Comparison of ENCODE assay signal across 34 cellular contexts in genomic region chr12:102800565-102800964, GRCh38.
"Had no signal": no experiment of that assay in that cellular context is flagged by ENCODE, and none has a peak within 500 bp of the region (broad histone marks: within the 10 kb centered on the region; RNA-seq: fewer than 3 reads in every experiment).

No MANE protein-coding gene starts in this region.

- H3K27me3 ChIP-seq: adrenal gland had no signal

- ATAC-seq: activated CD4-positive, CD25-positive, alpha-beta regulatory T cell treated with anti-CD3 and anti-CD28 coated beads, Interleukin-2, amount 50 U/mL, for 24 hours; activated CD8-positive, alpha-beta memory T cell treated with anti-CD3 and anti-CD28 coated beads, Interleukin-2, amount 10 ng/mL, durations not matched to agents 7 days and 5 days; activated CD8-positive, alpha-beta T cell treated with anti-CD3 and anti-CD28 coated beads for 36 hours; activated naive CD8-positive, alpha-beta T cell treated with anti-CD3 and anti-CD28 coated beads, Interleukin-2, amount 50 U/mL, for 24 hours; esophagus mucosa had no signal

- H3K4me3 ChIP-seq: adrenal gland, coronary artery, dorsolateral prefrontal cortex had no signal

- H3K36me3 ChIP-seq: adrenal gland, WERI-Rb-1 had no signal

- DNase-seq: activated B cell treated with CpG ODN at 0.5 μM for 24 hours; activated CD4-positive, alpha-beta T cell treated with anti-CD3 and anti-CD28 coated beads for 48 hours; activated CD4-positive, alpha-beta T cell treated with anti-CD3 and anti-CD28 coated beads, Interleukin-2, amount 50 U/mL, for 1 hour; activated CD4-positive, alpha-beta T cell treated with anti-CD3 and anti-CD28 coated beads, Interleukin-2, amount 50 U/mL, for 48 hours; activated CD8-positive, alpha-beta memory T cell treated with anti-CD3 and anti-CD28 coated beads, Interleukin-2, amount 10 ng/mL, durations not matched to agents 7 days and 5 days; activated CD8-positive, alpha-beta memory T cell treated with anti-CD3 and anti-CD28 coated beads, Interleukin-2, amount 50 U/mL, for 4 hours; activated CD8-positive, alpha-beta T cell treated with anti-CD3 and anti-CD28 coated beads for 36 hours; activated effector memory CD4-positive, alpha-beta T cell treated with anti-CD3 and anti-CD28 coated beads, Interleukin-2, amount 50 U/mL, for 16 hours; activated naive CD4-positive, alpha-beta T cell treated with anti-CD3 and anti-CD28 coated beads for 36 hours; activated naive CD8-positive, alpha-beta T cell treated with anti-CD3 and anti-CD28 coated beads for 36 hours; activated naive CD8-positive, alpha-beta T cell treated with anti-CD3 and anti-CD28 coated beads, Interleukin-2, amount 50 U/mL, for 24 hours; activated T-cell treated with anti-CD3 and anti-CD28 coated beads, Interleukin-2, amount 50 U/mL, for 1 hour; activated T-cell treated with anti-CD3 and anti-CD28 coated beads, Interleukin-2, amount 50 U/mL, for 48 hours; adrenal gland; amygdala; aorta; dorsolateral prefrontal cortex; effector memory CD4-positive, alpha-beta T cell; endodermal cell; foreskin fibroblast; head of caudate nucleus; T-helper 2 cell; WERI-Rb-1 had no signal

- H3K4me3 Mint-ChIP-seq: activated B cell treated with CpG ODN at 0.5 μM for 24 hours; activated CD8-positive, alpha-beta memory T cell treated with anti-CD3 and anti-CD28 coated beads, Interleukin-2, amount 10 ng/mL, durations not matched to agents 7 days and 5 days; activated CD8-positive, alpha-beta T cell treated with anti-CD3 and anti-CD28 coated beads for 36 hours; activated naive CD4-positive, alpha-beta T cell treated with anti-CD3 and anti-CD28 coated beads for 36 hours; activated naive CD4-positive, alpha-beta T cell treated with anti-CD3 and anti-CD28 coated beads, Interleukin-2, amount 50 U/mL, for 24 hours; activated naive CD8-positive, alpha-beta T cell treated with anti-CD3 and anti-CD28 coated beads for 36 hours; activated naive CD8-positive, alpha-beta T cell treated with anti-CD3 and anti-CD28 coated beads, Interleukin-2, amount 50 U/mL, for 24 hours; activated T-helper 1 cell treated with anti-CD3 and anti-CD28 coated beads, Interleukin-12 subunit alpha, Interleukin-12 subunit beta, Interleukin-2, Interleukin-4 antibody, amounts not matched to agents 30 ng/mL and 10 ng/mL and 1 ng/mL, durations not matched to agents 14 hours and 24 hours and 36 hours; brain; central memory CD8-positive, alpha-beta T cell; dendritic cell treated with granulocyte-macrophage colony-stimulating factor and Interleukin-4, amounts not matched to agents 40 ng/mL and 50 ng/mL, for 4 days; endodermal cell had no signal

- H3K27ac ChIP-seq: adrenal gland, coronary artery, dorsolateral prefrontal cortex, WERI-Rb-1 had no signal

- H3K4me1 Mint-ChIP-seq: activated B cell treated with CpG ODN at 0.5 μM for 24 hours; activated CD8-positive, alpha-beta memory T cell treated with anti-CD3 and anti-CD28 coated beads, Interleukin-2, amount 10 ng/mL, durations not matched to agents 7 days and 5 days; activated naive CD4-positive, alpha-beta T cell treated with anti-CD3 and anti-CD28 coated beads, Interleukin-2, amount 50 U/mL, for 24 hours; activated naive CD8-positive, alpha-beta T cell treated with anti-CD3 and anti-CD28 coated beads for 36 hours; activated naive CD8-positive, alpha-beta T cell treated with anti-CD3 and anti-CD28 coated beads, Interleukin-2, amount 50 U/mL, for 24 hours; brain; central memory CD8-positive, alpha-beta T cell; endodermal cell had no signal

- H3K27me3 Mint-ChIP-seq: activated CD8-positive, alpha-beta T cell treated with anti-CD3 and anti-CD28 coated beads for 36 hours; activated naive CD4-positive, alpha-beta T cell treated with anti-CD3 and anti-CD28 coated beads, Interleukin-2, amount 50 U/mL, for 24 hours; activated naive CD8-positive, alpha-beta T cell treated with anti-CD3 and anti-CD28 coated beads, Interleukin-2, amount 50 U/mL, for 24 hours; dendritic cell treated with granulocyte-macrophage colony-stimulating factor and Interleukin-4, amounts not matched to agents 40 ng/mL and 50 ng/mL, for 4 days had no signal

- H3K27ac Mint-ChIP-seq: activated B cell treated with CpG ODN at 0.5 μM for 24 hours; activated CD8-positive, alpha-beta memory T cell treated with anti-CD3 and anti-CD28 coated beads, Interleukin-2, amount 10 ng/mL, durations not matched to agents 7 days and 5 days; activated CD8-positive, alpha-beta T cell treated with anti-CD3 and anti-CD28 coated beads for 36 hours; activated naive CD4-positive, alpha-beta T cell treated with anti-CD3 and anti-CD28 coated beads for 36 hours; activated naive CD4-positive, alpha-beta T cell treated with anti-CD3 and anti-CD28 coated beads, Interleukin-2, amount 50 U/mL, for 24 hours; activated naive CD8-positive, alpha-beta T cell treated with anti-CD3 and anti-CD28 coated beads for 36 hours; activated naive CD8-positive, alpha-beta T cell treated with anti-CD3 and anti-CD28 coated beads, Interleukin-2, amount 50 U/mL, for 24 hours; activated T-helper 1 cell treated with anti-CD3 and anti-CD28 coated beads, Interleukin-12 subunit alpha, Interleukin-12 subunit beta, Interleukin-2, Interleukin-4 antibody, amounts not matched to agents 30 ng/mL and 10 ng/mL and 1 ng/mL, durations not matched to agents 14 hours and 24 hours and 36 hours; activated T-helper 2 cell treated with anti-CD3 and anti-CD28 coated beads, Interferon-gamma antibody, Interleukin-2, Interleukin-4, amounts not matched to agents 10 μg/mL and 5 μg/mL and 100 μg/mL, durations not matched to agents 14 hours and 24 hours and 36 hours; brain; dendritic cell treated with granulocyte-macrophage colony-stimulating factor and Interleukin-4, amounts not matched to agents 40 ng/mL and 50 ng/mL, for 4 days; endodermal cell had no signal

- H3K9me3 ChIP-seq: adrenal gland had no signal

- H3K4me1 ChIP-seq: adrenal gland had no signal

- H3K36me3 Mint-ChIP-seq: activated CD8-positive, alpha-beta memory T cell treated with anti-CD3 and anti-CD28 coated beads, Interleukin-2, amount 10 ng/mL, durations not matched to agents 7 days and 5 days; activated naive CD4-positive, alpha-beta T cell treated with anti-CD3 and anti-CD28 coated beads, Interleukin-2, amount 50 U/mL, for 24 hours; activated naive CD8-positive, alpha-beta T cell treated with anti-CD3 and anti-CD28 coated beads for 36 hours; brain had no signal

- FAIRE-seq: bronchial epithelial cell, frontal cortex had no signal

- H3K9me3 Mint-ChIP-seq: activated B cell treated with CpG ODN at 0.5 μM for 24 hours; activated CD8-positive, alpha-beta T cell treated with anti-CD3 and anti-CD28 coated beads for 36 hours; activated naive CD4-positive, alpha-beta T cell treated with anti-CD3 and anti-CD28 coated beads for 36 hours; activated naive CD4-positive, alpha-beta T cell treated with anti-CD3 and anti-CD28 coated beads, Interleukin-2, amount 50 U/mL, for 24 hours; activated naive CD8-positive, alpha-beta T cell treated with anti-CD3 and anti-CD28 coated beads, Interleukin-2, amount 50 U/mL, for 24 hours; activated T-helper 1 cell treated with anti-CD3 and anti-CD28 coated beads, Interleukin-12 subunit alpha, Interleukin-12 subunit beta, Interleukin-2, Interleukin-4 antibody, amounts not matched to agents 30 ng/mL and 10 ng/mL and 1 ng/mL, durations not matched to agents 14 hours and 24 hours and 36 hours; activated T-helper 2 cell treated with anti-CD3 and anti-CD28 coated beads, Interferon-gamma antibody, Interleukin-2, Interleukin-4, amounts not matched to agents 10 μg/mL and 5 μg/mL and 100 μg/mL, durations not matched to agents 14 hours and 24 hours and 36 hours; brain; central memory CD8-positive, alpha-beta T cell; dendritic cell treated with granulocyte-macrophage colony-stimulating factor and Interleukin-4, amounts not matched to agents 40 ng/mL and 50 ng/mL, for 4 days; endodermal cell had no signal
